ENCODE assay signal across 8 cellular contexts in genomic region chr9:114098660-114099522, GRCh38. TPM values are rescaled to one million over a fixed set of nuclear protein-coding genes. Genes with fewer than 3 reads are reported as not detected.
A peak's percentile ranks its signal among the peaks of the same experiment; 100 is the strongest.
DNase-seq lines count a peak whose midpoint lies in the region; ATAC-seq and TF ChIP-seq lines count a peak whose summit lies in the region.

TSS of gene KIF12 (minus strand) at chr9:114099292. CDS start at chr9:114099276, 16 bp downstream.

- H2BK5ac ChIP-seq in IMR-90 (ENCODE audit: low read depth, low read length, poor library complexity, severe bottlenecking): no peak within 1 kb of the TSS

- H3K4me3 ChIP-seq in AG04449 (ENCODE audit: low read depth, low read length): peak within 1 kb of the TSS; percentile 37
- peak within 1 kb of the TSS; percentile 34 for H3K4me3 ChIP-seq in IMR-90 (ENCODE audit: insufficient read depth, low read depth, low read length)
- peak within 1 kb of the TSS; percentile 83 for H3K4me3 ChIP-seq in iPS-15b (ENCODE audit: low read depth, low read length)
- peak within 1 kb of the TSS; percentile 51 for H3K4me3 ChIP-seq in skeletal muscle satellite cell (ENCODE audit: low read length)

- H3K9me3 ChIP-seq in IMR-90 (ENCODE audit: control insufficient read depth, insufficient read depth, low read length) (peaks cover 16% of the 10 kb centered on the region), iPS-15b (ENCODE audit: control insufficient read depth, insufficient read depth, low read length) (no peaks in the 10 kb centered on the region), skeletal muscle satellite cell (replicated peaks; ENCODE audit: low read length) (no peaks in the 10 kb centered on the region)

- H3K79me1 ChIP-seq in IMR-90 (ENCODE audit: low read depth in 1 of 2, low read length in 2 of 2): no peaks in the 10 kb centered on the region

- CTCF ChIA-PET in AG04449 (lab: Yijun Ruan, JAX) (interaction anchor here (1.7 to 10.5 kb wide), 4 partner anchors 8 to 192 kb away, joined by 6 to 118 read pairs (median 63); no protein-coding TSS in a partner anchor), IMR-90 (lab: Yijun Ruan, JAX) (interaction anchor here (1.1 to 2.6 kb wide), 3 partner anchors 9 to 16 kb away, joined by 3 to 6 read pairs (median 4); no protein-coding TSS in a partner anchor)

- peak within 1 kb of the TSS; percentile 58 for H2AK9ac ChIP-seq in IMR-90 (replicated peaks; ENCODE audit: low read depth, low read length, poor library complexity)

- no peak within 1 kb of the TSS for H3K18ac ChIP-seq in IMR-90 (ENCODE audit: low read depth, low read length)

- H3K9me3 Mint-ChIP-seq in activated naive CD4-positive, alpha-beta T cell treated with anti-CD3 and anti-CD28 coated beads, Interleukin-2, amount 50 U/mL, for 72 hours: peaks cover 5 to 6% of the 10 kb centered on the region in 2 donors

- no peak within 1 kb of the TSS for H3K14ac ChIP-seq in IMR-90 (replicated peaks; ENCODE audit: low read depth, low read length)

- no peak for TF ChIP-seq CTCF in AG04449 (IDR thresholded peaks at IDR 0.05; ENCODE audit: insufficient read depth, low read length, missing control alignments)
- TF ChIP-seq CTCF in IMR-90 (conservative IDR thresholded peaks at IDR 0.05; ENCODE audit: low read depth, low read length): no peak

- H2AK5ac ChIP-seq in IMR-90 (ENCODE audit: low read depth, low read length): no peak within 1 kb of the TSS

- no peak within 1 kb of the TSS for H3K23ac ChIP-seq in IMR-90 (ENCODE audit: low read depth, low read length)

- H3K9ac ChIP-seq in IMR-90 (ENCODE audit: low read depth, low read length) (no peak within 1 kb of the TSS), iPS-15b (ENCODE audit: low read depth, low read length) (no peak within 1 kb of the TSS), skeletal muscle satellite cell (ENCODE audit: low read depth, low read length) (no peak within 1 kb of the TSS)

- H4K91ac ChIP-seq in IMR-90 (ENCODE audit: insufficient read depth, low read depth, low read length): no peak within 1 kb of the TSS

- H3K4me2 ChIP-seq in IMR-90 (ENCODE audit: low read depth, low read length) (peak within 1 kb of the TSS; percentile 78; the same call in 1 of the 2 replicates), skeletal muscle satellite cell (ENCODE audit: low read length) (peak within 1 kb of the TSS; percentile 69)

- BruUV-seq in IMR-90 (replicated peaks; lab: Mats Ljungman, UMichigan): no TSS peak

- H2BK20ac ChIP-seq in IMR-90 (ENCODE audit: low read depth, low read length): no peak within 1 kb of the TSS

- in situ Hi-C loops in IMR-90 (cut with MboI; ENCODE audit: low sequenced_read_pairs): no loop called here

- TF ChIP-seq POLR2A in IMR-90 (IDR thresholded peaks at IDR 0.05; ENCODE audit: low read depth, low read length): no peak

- no peak within 1 kb of the TSS for H3K4ac ChIP-seq in IMR-90 (ENCODE audit: low read depth, low read length)

- no peak within 1 kb of the TSS for H2BK15ac ChIP-seq in IMR-90 (ENCODE audit: low read depth, low read length)

- no peak within 1 kb of the TSS for H2BK120ac ChIP-seq in IMR-90 (ENCODE audit: low read depth, low read length)

- H3K4me1 ChIP-seq in IMR-90 (ENCODE audit: control insufficient read depth, insufficient read depth, low read length): no peaks in the 10 kb centered on the region
- H3K4me1 ChIP-seq in iPS-15b (ENCODE audit: control insufficient read depth, insufficient read depth, low read length): no peaks in the 10 kb centered on the region
- peaks cover 4% of the 10 kb centered on the region for H3K4me1 ChIP-seq in skeletal muscle satellite cell (ENCODE audit: control insufficient read depth, insufficient read depth, low read length)

- no peaks in the 10 kb centered on the region for H3K9me1 ChIP-seq in IMR-90 (ENCODE audit: insufficient read depth, low read length)

- ATAC-seq in IMR-90 (ENCODE audit: low read depth): peak; percentile 51
- ATAC-seq in activated naive CD4-positive, alpha-beta T cell treated with anti-CD3 and anti-CD28 coated beads, Interleukin-2, amount 50 U/mL, for 72 hours: peak in 1 of 2 donors; percentile 74
- ATAC-seq in HG03039 (IDR thresholded peaks at IDR 0.05; ENCODE audit: unreplicated experiment): no peak
- no peak for ATAC-seq in GM18868 (IDR thresholded peaks at IDR 0.05; ENCODE audit: unreplicated experiment)

- no peak within 1 kb of the TSS for H3K27ac Mint-ChIP-seq in activated naive CD4-positive, alpha-beta T cell treated with anti-CD3 and anti-CD28 coated beads, Interleukin-2, amount 50 U/mL, for 72 hours

- intact Hi-C loops in IMR-90 (cut with micrococcal nuclease): no loop called here

- no peaks in the 10 kb centered on the region for H4K20me1 ChIP-seq in IMR-90 (ENCODE audit: insufficient read depth, low read length)

- dilution Hi-C loops in IMR-90 (cut with HindIII; ENCODE audit: low sequenced_read_pairs, unreplicated experiment): no loop called here

- H3K27ac ChIP-seq in IMR-90 (ENCODE audit: insufficient read depth, low read length): no peak within 1 kb of the TSS

- H3K36me3 ChIP-seq in IMR-90 (ENCODE audit: control insufficient read depth, insufficient read depth, low read length): no peaks in the 10 kb centered on the region
- H3K36me3 ChIP-seq in iPS-15b (ENCODE audit: control insufficient read depth, insufficient read depth, low read length): no peaks in the 10 kb centered on the region
- no peaks in the 10 kb centered on the region for H3K36me3 ChIP-seq in skeletal muscle satellite cell (ENCODE audit: insufficient read depth, low read length)

- H3K56ac ChIP-seq in IMR-90 (ENCODE audit: extremely low read depth, insufficient read depth, low read length): no peak within 1 kb of the TSS

- TF ChIP-seq RAD21 in IMR-90 (IDR thresholded peaks at IDR 0.05; ENCODE audit: low read length): no peak

- H3K27me3 ChIP-seq in IMR-90 (ENCODE audit: control insufficient read depth, insufficient read depth, low read length) (peaks cover 68% of the 10 kb centered on the region), iPS-15b (ENCODE audit: control insufficient read depth, insufficient read depth, low read length) (peaks cover 42% of the 10 kb centered on the region), skeletal muscle satellite cell (ENCODE audit: control insufficient read depth, insufficient read depth, low read length) (peaks cover 53% of the 10 kb centered on the region)

- peak within 1 kb of the TSS; percentile 73 for H2AFZ ChIP-seq in IMR-90 (replicated peaks; ENCODE audit: low read length, poor library complexity)

- H4K5ac ChIP-seq in IMR-90 (ENCODE audit: low read depth, low read length): no peak within 1 kb of the TSS

- POLR2A ChIA-PET in AG04449 (lab: Yijun Ruan, JAX) (no interaction called here), IMR-90 (lab: Charles Lee; ENCODE audit: unreplicated experiment) (no interaction called here)

- 21% methylated on average over 9 of the region's 45 CpGs; no CpG with 5 or more reads in 1 of the 2 experiments for WGBS in IMR-90 (ENCODE audit: extremely low coverage in 2 of 2, insufficient read length in 1 of 2), 2 experiments

- DNase-seq in AG04449 (ENCODE audit: low read depth, low spot score) (no peak), IMR-90 (no peak), COR-L47 (lab: John Stamatoyannopoulos, UW) (no peak)
- DNase-seq in activated naive CD4-positive, alpha-beta T cell treated with anti-CD3 and anti-CD28 coated beads, Interleukin-2, amount 50 U/mL, for 72 hours (ENCODE audit: low spot score in 2 of 2): peak; percentile 27 to 51

- no peak within 1 kb of the TSS for H4K8ac ChIP-seq in IMR-90 (ENCODE audit: low read depth in 2 of 2, low read length in 2 of 2)

- H3K36me3 Mint-ChIP-seq in activated naive CD4-positive, alpha-beta T cell treated with anti-CD3 and anti-CD28 coated beads, Interleukin-2, amount 50 U/mL, for 72 hours: peaks cover 5 to 11% of the 10 kb centered on the region in 2 donors

TF ChIP-seq in IMR-90, 13 proteins besides CTCF, POLR2A, EP300 and RAD21:
- TF ChIP-seq MAFK (IDR thresholded peaks at IDR 0.05; ENCODE audit: low read depth, low read length) (no peak), CEBPB (IDR thresholded peaks at IDR 0.05; ENCODE audit: low read depth, low read length) (no peak), MAZ (IDR thresholded peaks at IDR 0.05; ENCODE audit: borderline replicate concordance, low read depth, low read length) (no peak), BHLHE40 (IDR thresholded peaks at IDR 0.05; ENCODE audit: low read depth, low read length) (no peak), FOS (IDR thresholded peaks at IDR 0.05; ENCODE audit: low read depth, low read length) (no peak), CHD1 (IDR thresholded peaks at IDR 0.05; ENCODE audit: low read depth, low read length) (no peak), RCOR1 (IDR thresholded peaks at IDR 0.05; ENCODE audit: insufficient replicate concordance, low read length) (no peak), RFX5 (IDR thresholded peaks at IDR 0.05; ENCODE audit: low read depth, low read length) (no peak), MXI1 (IDR thresholded peaks at IDR 0.05; ENCODE audit: borderline replicate concordance, low read depth, low read length) (no peak)
- TF ChIP-seq, protein P1, sequence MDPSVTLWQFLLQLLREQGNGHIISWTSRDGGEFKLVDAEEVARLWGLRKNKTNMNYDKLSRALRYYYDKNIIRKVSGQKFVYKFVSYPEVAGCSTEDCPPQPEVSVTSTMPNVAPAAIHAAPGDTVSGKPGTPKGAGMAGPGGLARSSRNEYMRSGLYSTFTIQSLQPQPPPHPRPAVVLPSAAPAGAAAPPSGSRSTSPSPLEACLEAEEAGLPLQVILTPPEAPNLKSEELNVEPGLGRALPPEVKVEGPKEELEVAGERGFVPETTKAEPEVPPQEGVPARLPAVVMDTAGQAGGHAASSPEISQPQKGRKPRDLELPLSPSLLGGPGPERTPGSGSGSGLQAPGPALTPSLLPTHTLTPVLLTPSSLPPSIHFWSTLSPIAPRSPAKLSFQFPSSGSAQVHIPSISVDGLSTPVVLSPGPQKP (IDR thresholded peaks at IDR 0.05; ENCODE audit: borderline replicate concordance, low read depth, low read length): no peak
- TF ChIP-seq, protein P2, sequence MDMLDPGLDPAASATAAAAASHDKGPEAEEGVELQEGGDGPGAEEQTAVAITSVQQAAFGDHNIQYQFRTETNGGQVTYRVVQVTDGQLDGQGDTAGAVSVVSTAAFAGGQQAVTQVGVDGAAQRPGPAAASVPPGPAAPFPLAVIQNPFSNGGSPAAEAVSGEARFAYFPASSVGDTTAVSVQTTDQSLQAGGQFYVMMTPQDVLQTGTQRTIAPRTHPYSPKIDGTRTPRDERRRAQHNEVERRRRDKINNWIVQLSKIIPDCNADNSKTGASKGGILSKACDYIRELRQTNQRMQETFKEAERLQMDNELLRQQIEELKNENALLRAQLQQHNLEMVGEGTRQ (IDR thresholded peaks at IDR 0.05; ENCODE audit: low read depth, low read length): no peak

RNA-seq across cellular contexts. Expression of gene KIF12, which starts in this region (rescaled TPM):
- not detected in 2 replicates for total RNA-seq in IMR-90 (2012; rRNA removed)
- 0.11 TPM in 1 of 2 replicates, not detected in the other for polyA plus RNA-seq in IMR-90 (2012; rRNA removed)
- polyA plus RNA-seq in IMR-90 (2012; cell fraction: cytosol; rRNA removed): 0.04 TPM in 1 of 2 replicates, not detected in the other
- polyA plus RNA-seq in IMR-90 (2012; cell fraction: nucleus; rRNA removed; ENCODE audit: low replicate concordance): 0.21 and 0.58 TPM in 2 replicates
- total RNA-seq in activated naive CD4-positive, alpha-beta T cell treated with anti-CD3 and anti-CD28 coated beads, Interleukin-2, amount 50 U/mL, for 72 hours: not detected
- not detected in 2 replicates for total RNA-seq in skeletal muscle satellite cell (2012; rRNA removed)

Comparison
In these comparisons a context has a peak if more than half of its experiments do, and no peak if none do; other contexts are left out.
1. Peak in ATAC-seq, H3K4me3 ChIP-seq and H3K4me2 ChIP-seq in IMR-90; RNA of the gene not detected or under 1 TPM.
2. Peak in DNase-seq in activated naive CD4-positive, alpha-beta T cell treated with anti-CD3 and anti-CD28 coated beads, Interleukin-2, amount 50 U/mL, for 72 hours; RNA of the gene not detected or under 1 TPM.